Comparison of ENCODE assay signal across 15 cellular contexts in genomic region chr9:131304676-131305366, GRCh38. TPM values are rescaled to one million over a fixed set of nuclear protein-coding genes. Genes with fewer than 3 reads are reported as not detected.
DNase-seq lines count a peak whose midpoint lies in the region; ATAC-seq and TF ChIP-seq lines count a peak whose summit lies in the region.
"Had no signal": no experiment of that assay in that cellular context is flagged by ENCODE, and none has a peak within 500 bp of the region (broad histone marks: within the 10 kb centered on the region; RNA-seq: fewer than 3 reads in every experiment).

No MANE protein-coding gene starts in this region.

- H3K4me1 ChIP-seq in IMR-90 (ENCODE audit: control insufficient read depth, insufficient read depth, low read length) (peaks cover 2% of the 10 kb centered on the region; the same call in 1 of the 2 replicates), upper lobe of left lung (no peaks in the 10 kb centered on the region)
- H3K4me1 ChIP-seq: colonic mucosa had no signal

- no peaks in the 10 kb centered on the region for H3K9me3 Mint-ChIP-seq in stimulated activated effector memory CD8-positive, alpha-beta T cell treated with anti-CD3 and anti-CD28 coated beads, Interleukin-12 subunit alpha, Interleukin-12 subunit beta, amount 100 ng/mL, for 72 hours
- H3K9me3 Mint-ChIP-seq: activated T-helper 1 cell treated with anti-CD3 and anti-CD28 coated beads, Interleukin-12 subunit alpha, Interleukin-12 subunit beta, Interleukin-2, Interleukin-4 antibody, amounts not matched to agents 30 ng/mL and 10 ng/mL and 1 ng/mL, durations not matched to agents 14 hours and 24 hours and 36 hours; CD4-positive, alpha-beta T cell had no signal

- in situ Hi-C loops in IMR-90 (cut with MboI; ENCODE audit: low sequenced_read_pairs) = no loop called here

- 52% methylated on average over 12 of the region's 19 CpGs; no CpG with 5 or more reads in 1 of the 2 experiments for WGBS in IMR-90 (ENCODE audit: extremely low coverage in 2 of 2, insufficient read length in 1 of 2), 2 experiments
- WGBS in upper lobe of left lung, 2 donors = 71 to 73% methylated on average over 19 of the region's 19 CpGs

- no peak overlapping the region for H3K18ac ChIP-seq in IMR-90 (ENCODE audit: low read depth, low read length)

- intact Hi-C loops in IMR-90 (cut with micrococcal nuclease) (no loop called here), sciatic nerve (cut with DNase I) (no loop called here)

- dilution Hi-C loops in IMR-90 (cut with HindIII; ENCODE audit: low sequenced_read_pairs, unreplicated experiment) = no loop called here

- H4K5ac ChIP-seq in IMR-90 (ENCODE audit: low read depth, low read length) = no peak overlapping the region

- no peak overlapping the region for H2AK9ac ChIP-seq in IMR-90 (replicated peaks; ENCODE audit: low read depth, low read length, poor library complexity)

- H4K91ac ChIP-seq in IMR-90 (ENCODE audit: insufficient read depth, low read depth, low read length) = no peak overlapping the region

- no peak overlapping the region; the same call in 1 of the 2 replicates for H3K4me2 ChIP-seq in IMR-90 (ENCODE audit: low read depth, low read length)

- ATAC-seq in IMR-90 (ENCODE audit: low read depth) (peak; percentile 73), sciatic nerve (peak; percentile 89), HG02840 (IDR thresholded peaks at IDR 0.05; ENCODE audit: low FRiP score, unreplicated experiment) (no peak), upper lobe of left lung (ENCODE audit: low FRiP score in 2 of 2) (no peak)
- ATAC-seq in stimulated activated effector memory CD8-positive, alpha-beta T cell treated with anti-CD3 and anti-CD28 coated beads, Interleukin-12 subunit alpha, Interleukin-12 subunit beta, amount 100 ng/mL, for 72 hours = no peak

- H3K36me3 Mint-ChIP-seq in stimulated activated effector memory CD8-positive, alpha-beta T cell treated with anti-CD3 and anti-CD28 coated beads, Interleukin-12 subunit alpha, Interleukin-12 subunit beta, amount 100 ng/mL, for 72 hours = no peaks in the 10 kb centered on the region

- H3K4me1 Mint-ChIP-seq in stimulated activated effector memory CD8-positive, alpha-beta T cell treated with anti-CD3 and anti-CD28 coated beads, Interleukin-12 subunit alpha, Interleukin-12 subunit beta, amount 100 ng/mL, for 72 hours = no peaks in the 10 kb centered on the region

- H3K27ac ChIP-seq in IMR-90 (ENCODE audit: insufficient read depth, low read length) (no peak overlapping the region), upper lobe of left lung (no peak overlapping the region)
- H3K27ac ChIP-seq: 22Rv1, colonic mucosa had no signal

- H3K9me3 ChIP-seq in IMR-90 (ENCODE audit: control insufficient read depth, insufficient read depth, low read length) (no peaks in the 10 kb centered on the region), upper lobe of left lung (no peaks in the 10 kb centered on the region)
- H3K9me3 ChIP-seq: colonic mucosa had no signal

- TF ChIP-seq POLR2A in IMR-90 (IDR thresholded peaks at IDR 0.05; ENCODE audit: low read depth, low read length) = no peak
- TF ChIP-seq POLR2A in upper lobe of left lung (IDR thresholded peaks at IDR 0.05) = no peak

- no peak overlapping the region for H3K9ac ChIP-seq in IMR-90 (ENCODE audit: low read depth, low read length)

- no peak overlapping the region for H3K23ac ChIP-seq in IMR-90 (ENCODE audit: low read depth, low read length)

- H3K4me3 Mint-ChIP-seq in stimulated activated effector memory CD8-positive, alpha-beta T cell treated with anti-CD3 and anti-CD28 coated beads, Interleukin-12 subunit alpha, Interleukin-12 subunit beta, amount 100 ng/mL, for 72 hours = no peak overlapping the region
- H3K4me3 Mint-ChIP-seq: activated T-helper 1 cell treated with anti-CD3 and anti-CD28 coated beads, Interleukin-12 subunit alpha, Interleukin-12 subunit beta, Interleukin-2, Interleukin-4 antibody, amounts not matched to agents 30 ng/mL and 10 ng/mL and 1 ng/mL, durations not matched to agents 14 hours and 24 hours and 36 hours; CD4-positive, alpha-beta T cell had no signal

- H2BK120ac ChIP-seq in IMR-90 (ENCODE audit: low read depth, low read length) = no peak overlapping the region

- peak overlapping the region; percentile 13 for H2AFZ ChIP-seq in IMR-90 (replicated peaks; ENCODE audit: low read length, poor library complexity)

- TF ChIP-seq EP300 in upper lobe of left lung (IDR thresholded peaks at IDR 0.05) = no peak

- no peak overlapping the region for H3K14ac ChIP-seq in IMR-90 (replicated peaks; ENCODE audit: low read depth, low read length)

- no peaks in the 10 kb centered on the region for H4K20me1 ChIP-seq in IMR-90 (ENCODE audit: insufficient read depth, low read length)

- H2BK15ac ChIP-seq in IMR-90 (ENCODE audit: low read depth, low read length) = no peak overlapping the region

- no peaks in the 10 kb centered on the region for H3K36me3 ChIP-seq in IMR-90 (ENCODE audit: control insufficient read depth, insufficient read depth, low read length)
- no peaks in the 10 kb centered on the region for H3K36me3 ChIP-seq in upper lobe of left lung
- H3K36me3 ChIP-seq: colonic mucosa had no signal

- H2BK5ac ChIP-seq in IMR-90 (ENCODE audit: low read depth, low read length, poor library complexity, severe bottlenecking) = no peak overlapping the region

- no peak overlapping the region for H3K56ac ChIP-seq in IMR-90 (ENCODE audit: extremely low read depth, insufficient read depth, low read length)

- CTCF ChIA-PET in IMR-90 (lab: Yijun Ruan, JAX) = interaction anchor here (0.6 kb wide), 1 partner anchor 12 kb away, joined by 3 read pairs; no protein-coding TSS in a partner anchor

- DNase-seq in DMS 273 (lab: John Stamatoyannopoulos, UW; ENCODE audit: unreplicated experiment) (peak; percentile 77), DMS 273 treated with DMSO at 0.1 percent for 48 hours (lab: John Stamatoyannopoulos, UW) (no peak), IMR-90 (peak; percentile 49), choroid plexus epithelial cell (ENCODE audit: low read depth) (peak; percentile 25), sciatic nerve (ENCODE audit: low spot score) (no peak), upper lobe of left lung (no peak)
- no peak for DNase-seq in stimulated activated effector memory CD8-positive, alpha-beta T cell treated with anti-CD3 and anti-CD28 coated beads, Interleukin-12 subunit alpha, Interleukin-12 subunit beta, amount 100 ng/mL, for 72 hours (ENCODE audit: low spot score in 2 of 2)
- DNase-seq: activated CD4-positive, alpha-beta T cell treated with anti-CD3 and anti-CD28 coated beads, Interleukin-2, amount 50 U/mL, for 48 hours; amygdala; CD4-positive, alpha-beta T cell; colonic mucosa; SHP77 treated with DMSO at 0.1 percent for 48 hours had no signal

- H3K4ac ChIP-seq in IMR-90 (ENCODE audit: low read depth, low read length) = no peak overlapping the region

- no peak overlapping the region for H4K8ac ChIP-seq in IMR-90 (ENCODE audit: low read depth in 2 of 2, low read length in 2 of 2)

- H3K4me3 ChIP-seq in IMR-90 (ENCODE audit: insufficient read depth, low read depth, low read length) (no peak overlapping the region), choroid plexus epithelial cell (ENCODE audit: low read depth, low read length) (no peak overlapping the region), upper lobe of left lung (no peak overlapping the region)
- H3K4me3 ChIP-seq: colonic mucosa had no signal

- no peak for TF ChIP-seq RAD21 in IMR-90 (IDR thresholded peaks at IDR 0.05; ENCODE audit: low read length)

- H3K27me3 ChIP-seq in IMR-90 (ENCODE audit: control insufficient read depth, insufficient read depth, low read length) (peaks cover 12% of the 10 kb centered on the region), upper lobe of left lung (no peaks in the 10 kb centered on the region)
- H3K27me3 ChIP-seq: colonic mucosa had no signal

- no peaks in the 10 kb centered on the region for H3K9me1 ChIP-seq in IMR-90 (ENCODE audit: insufficient read depth, low read length)

- no peak overlapping the region for H2BK20ac ChIP-seq in IMR-90 (ENCODE audit: low read depth, low read length)

- no TSS peak for BruUV-seq in IMR-90 (replicated peaks; lab: Mats Ljungman, UMichigan)

- H3K79me1 ChIP-seq in IMR-90 (ENCODE audit: low read depth in 1 of 2, low read length in 2 of 2) = no peaks in the 10 kb centered on the region

- POLR2A ChIA-PET in IMR-90 (lab: Charles Lee; ENCODE audit: unreplicated experiment) = no interaction called here

- H3K27ac Mint-ChIP-seq in stimulated activated effector memory CD8-positive, alpha-beta T cell treated with anti-CD3 and anti-CD28 coated beads, Interleukin-12 subunit alpha, Interleukin-12 subunit beta, amount 100 ng/mL, for 72 hours = no peak overlapping the region
- H3K27ac Mint-ChIP-seq: activated T-helper 1 cell treated with anti-CD3 and anti-CD28 coated beads, Interleukin-12 subunit alpha, Interleukin-12 subunit beta, Interleukin-2, Interleukin-4 antibody, amounts not matched to agents 30 ng/mL and 10 ng/mL and 1 ng/mL, durations not matched to agents 14 hours and 24 hours and 36 hours; CD4-positive, alpha-beta T cell had no signal

- no peak for TF ChIP-seq CTCF in IMR-90 (conservative IDR thresholded peaks at IDR 0.05; ENCODE audit: low read depth, low read length)
- TF ChIP-seq CTCF in choroid plexus epithelial cell (conservative IDR thresholded peaks at IDR 0.05; ENCODE audit: low read depth, low read length) = no peak
- no peak for TF ChIP-seq CTCF in upper lobe of left lung (IDR thresholded peaks at IDR 0.05)

- H2AK5ac ChIP-seq in IMR-90 (ENCODE audit: low read depth, low read length) = no peak overlapping the region

TF ChIP-seq in IMR-90, 13 proteins besides CTCF, POLR2A, EP300 and RAD21:
- TF ChIP-seq FOS (IDR thresholded peaks at IDR 0.05; ENCODE audit: low read depth, low read length) = peak; percentile 34; the same call in 1 of the 2 replicates
- TF ChIP-seq CHD1 (IDR thresholded peaks at IDR 0.05; ENCODE audit: low read depth, low read length) = no peak
- peak; percentile 88 for TF ChIP-seq BHLHE40 (IDR thresholded peaks at IDR 0.05; ENCODE audit: low read depth, low read length)
- TF ChIP-seq NFE2L2 (IDR thresholded peaks at IDR 0.05; ENCODE audit: low read depth, low read length) = no peak
- no peak for TF ChIP-seq MAFK (IDR thresholded peaks at IDR 0.05; ENCODE audit: low read depth, low read length)
TF ChIP-seq in IMR-90: peak in this region for 2.

RNA-seq across cellular contexts. Expression of gene PLPP7, which starts 15.3 kb away (rescaled TPM):
- total RNA-seq in IMR-90 (2012; rRNA removed) (0.54 and 0.56 TPM in 2 replicates), sciatic nerve (8.6 TPM), upper lobe of left lung (1 to 10 TPM in 4 of 6 donors, under 1 TPM in 2; 0.76 to 3.2 (median 1.6) TPM)
- 1.2 TPM in 2 replicates for polyA plus RNA-seq in IMR-90 (2012; rRNA removed)
- polyA plus RNA-seq in IMR-90 (2012; cell fraction: cytosol; rRNA removed) = 0.89 and 2.2 TPM in 2 replicates
- 1.1 and 2.3 TPM in 2 replicates for polyA plus RNA-seq in IMR-90 (2012; cell fraction: nucleus; rRNA removed; ENCODE audit: low replicate concordance)
- total RNA-seq: activated T-helper 1 cell treated with anti-CD3 and anti-CD28 coated beads, Interleukin-12 subunit alpha, Interleukin-12 subunit beta, Interleukin-2, Interleukin-4 antibody, amounts not matched to agents 30 ng/mL and 10 ng/mL and 1 ng/mL, durations not matched to agents 14 hours and 24 hours and 36 hours had no signal

RNA-seq across cellular contexts. Expression of gene FAM78A, which starts 28.5 kb away (rescaled TPM):
- total RNA-seq in IMR-90 (2012; rRNA removed) (under 0.01 and 0.18 TPM in 2 replicates), sciatic nerve (4.2 TPM), upper lobe of left lung (10 to 100 TPM in 2 of 6 donors, 1 to 10 TPM in 4; 4.5 to 19.1 (median 9.3) TPM)
- polyA plus RNA-seq in IMR-90 (2012; rRNA removed) = 0.27 and 0.56 TPM in 2 replicates
- polyA plus RNA-seq in IMR-90 (2012; cell fraction: cytosol; rRNA removed) = 0.12 and 0.41 TPM in 2 replicates
- polyA plus RNA-seq in IMR-90 (2012; cell fraction: nucleus; rRNA removed; ENCODE audit: low replicate concordance) = 0.32 and 0.71 TPM in 2 replicates

Comparison
In these comparisons a context has a peak if more than half of its experiments do, and no peak if none do; other contexts are left out.
1. DNase-seq: peak in DMS 273 (single experiment), IMR-90 (single experiment) and choroid plexus epithelial cell (single experiment); none in DMS 273 treated with DMSO at 0.1 percent for 48 hours (single experiment), sciatic nerve (single experiment), upper lobe of left lung (0 of 2) and stimulated activated effector memory CD8-positive, alpha-beta T cell treated with anti-CD3 and anti-CD28 coated beads, Interleukin-12 subunit alpha, Interleukin-12 subunit beta, amount 100 ng/mL, for 72 hours (0 of 2).
2. ATAC-seq: peak in IMR-90 (single experiment) and sciatic nerve (single experiment); none in HG02840 (single experiment), upper lobe of left lung (0 of 2) and stimulated activated effector memory CD8-positive, alpha-beta T cell treated with anti-CD3 and anti-CD28 coated beads, Interleukin-12 subunit alpha, Interleukin-12 subunit beta, amount 100 ng/mL, for 72 hours (single experiment).